ENCODE assay signal across 20 cellular contexts in genomic region chr1:83515566-83516169, GRCh38.
DNase-seq lines count a peak whose midpoint lies in the region; ATAC-seq, FAIRE-seq and TF ChIP-seq lines count a peak whose summit lies in the region.
"Had no signal": no experiment of that assay in that cellular context is flagged by ENCODE, and none has a peak within 500 bp of the region (broad histone marks: within the 10 kb centered on the region; RNA-seq: fewer than 3 reads in every experiment).

No MANE protein-coding gene starts in this region.

- no peak for ATAC-seq in stimulated activated naive CD8-positive, alpha-beta T cell treated with anti-CD3 and anti-CD28 coated beads, Interleukin-15, Interleukin-2, amounts not matched to agents 100 U/mL and 50 U/mL, for 24 hours
- ATAC-seq in stimulated activated naive CD8-positive, alpha-beta T cell treated with anti-CD3 and anti-CD28 coated beads, Interleukin-15, amount 100 ng/mL, for 72 hours = peak; percentile 85
- ATAC-seq: naive thymus-derived CD4-positive, alpha-beta T cell had no signal

- peaks cover 15% of the 10 kb centered on the region for H3K4me1 Mint-ChIP-seq in stimulated activated naive CD8-positive, alpha-beta T cell treated with anti-CD3 and anti-CD28 coated beads, Interleukin-15, Interleukin-2, amounts not matched to agents 100 ng/mL and 50 ng/mL, for 24 hours (ENCODE audit: low read depth)
- H3K4me1 Mint-ChIP-seq in T-helper 1 cell treated with Interleukin-12 subunit alpha and Interleukin-12 subunit beta and Interleukin-4 antibody, amounts not matched to agents 30 μg/mL and 1 μg/mL, for 36 hours (ENCODE audit: low read depth) = peaks cover 29% of the 10 kb centered on the region
- H3K4me1 Mint-ChIP-seq in stimulated activated naive CD8-positive, alpha-beta T cell treated with anti-CD3 and anti-CD28 coated beads, Interleukin-15, amount 100 ng/mL, for 72 hours = peaks cover 43% of the 10 kb centered on the region
- H3K4me1 Mint-ChIP-seq: B cell had no signal

- peak overlapping the region; percentile 56 for H3K27ac Mint-ChIP-seq in stimulated activated naive CD8-positive, alpha-beta T cell treated with anti-CD3 and anti-CD28 coated beads, Interleukin-15, Interleukin-2, amounts not matched to agents 100 ng/mL and 50 ng/mL, for 24 hours
- peak overlapping the region; percentile 83 for H3K27ac Mint-ChIP-seq in T-helper 1 cell treated with Interleukin-12 subunit alpha and Interleukin-12 subunit beta and Interleukin-4 antibody, amounts not matched to agents 30 μg/mL and 1 μg/mL, for 36 hours
- peak overlapping the region; percentile 15 to 90 for H3K27ac Mint-ChIP-seq in stimulated activated naive CD8-positive, alpha-beta T cell treated with anti-CD3 and anti-CD28 coated beads, Interleukin-15, amount 100 ng/mL, for 72 hours
- H3K27ac Mint-ChIP-seq: B cell had no signal

- TF ChIP-seq POLR2A in GM12892 (IDR thresholded peaks at IDR 0.05; ENCODE audit: low read depth, low read length) = no peak

- peak; percentile 8 for FAIRE-seq in endometrium (lab: Jason Lieb, UNC)
- FAIRE-seq in GM12892 (lab: Jason Lieb, UNC) = no peak
- FAIRE-seq: frontal cortex had no signal

- no peaks in the 10 kb centered on the region for H3K36me3 Mint-ChIP-seq in stimulated activated naive CD8-positive, alpha-beta T cell treated with anti-CD3 and anti-CD28 coated beads, Interleukin-15, Interleukin-2, amounts not matched to agents 100 ng/mL and 50 ng/mL, for 24 hours (ENCODE audit: low read depth)
- H3K36me3 Mint-ChIP-seq in T-helper 1 cell treated with Interleukin-12 subunit alpha and Interleukin-12 subunit beta and Interleukin-4 antibody, amounts not matched to agents 30 μg/mL and 1 μg/mL, for 36 hours (ENCODE audit: low read depth) = peaks cover 30% of the 10 kb centered on the region

- DNase-seq in stimulated activated naive CD8-positive, alpha-beta T cell treated with anti-CD3 and anti-CD28 coated beads, Interleukin-15, Interleukin-2, amounts not matched to agents 100 U/mL and 50 U/mL, for 24 hours = no peak
- DNase-seq in stimulated activated naive CD8-positive, alpha-beta T cell treated with anti-CD3 and anti-CD28 coated beads, Interleukin-15, amount 100 ng/mL, for 72 hours = peak in 1 of 2 donors; percentile 12
- DNase-seq in NCI-H748 (lab: John Stamatoyannopoulos, UW; ENCODE audit: unreplicated experiment) (no peak), amygdala (lab: John Stamatoyannopoulos, UW) (no peak), GM12892 (ENCODE audit: insufficient read length) (no peak)
- DNase-seq: activated CD8-positive, alpha-beta memory T cell treated with anti-CD3 and anti-CD28 coated beads, Interleukin-2, amount 50 U/mL, for 48 hours; Caco-2; dermis blood vessel endothelial cell; H7; kidney glomerular epithelial cell; naive thymus-derived CD4-positive, alpha-beta T cell; NCI-H1436; NCI-H526; Right ventricle myocardium superior; WERI-Rb-1 had no signal

- H3K27me3 Mint-ChIP-seq in stimulated activated naive CD8-positive, alpha-beta T cell treated with anti-CD3 and anti-CD28 coated beads, Interleukin-15, Interleukin-2, amounts not matched to agents 100 ng/mL and 50 ng/mL, for 24 hours = no peaks in the 10 kb centered on the region
- H3K27me3 Mint-ChIP-seq in T-helper 1 cell treated with Interleukin-12 subunit alpha and Interleukin-12 subunit beta and Interleukin-4 antibody, amounts not matched to agents 30 μg/mL and 1 μg/mL, for 36 hours (ENCODE audit: low read depth) = no peaks in the 10 kb centered on the region
- H3K27me3 Mint-ChIP-seq in stimulated activated naive CD8-positive, alpha-beta T cell treated with anti-CD3 and anti-CD28 coated beads, Interleukin-15, amount 100 ng/mL, for 72 hours = no peaks in the 10 kb centered on the region
- H3K27me3 Mint-ChIP-seq: B cell; naive thymus-derived CD4-positive, alpha-beta T cell had no signal

- no peak overlapping the region for H3K4me3 Mint-ChIP-seq in stimulated activated naive CD8-positive, alpha-beta T cell treated with anti-CD3 and anti-CD28 coated beads, Interleukin-15, Interleukin-2, amounts not matched to agents 100 ng/mL and 50 ng/mL, for 24 hours
- peak overlapping the region; percentile 28 for H3K4me3 Mint-ChIP-seq in T-helper 1 cell treated with Interleukin-12 subunit alpha and Interleukin-12 subunit beta and Interleukin-4 antibody, amounts not matched to agents 30 μg/mL and 1 μg/mL, for 36 hours
- H3K4me3 Mint-ChIP-seq in stimulated activated naive CD8-positive, alpha-beta T cell treated with anti-CD3 and anti-CD28 coated beads, Interleukin-15, amount 100 ng/mL, for 72 hours = peak overlapping the region; percentile 21 to 48
- H3K4me3 Mint-ChIP-seq: B cell; naive thymus-derived CD4-positive, alpha-beta T cell had no signal

- peaks cover 7% of the 10 kb centered on the region for H3K9me3 Mint-ChIP-seq in stimulated activated naive CD8-positive, alpha-beta T cell treated with anti-CD3 and anti-CD28 coated beads, Interleukin-15, Interleukin-2, amounts not matched to agents 100 ng/mL and 50 ng/mL, for 24 hours
- H3K9me3 Mint-ChIP-seq in T-helper 1 cell treated with Interleukin-12 subunit alpha and Interleukin-12 subunit beta and Interleukin-4 antibody, amounts not matched to agents 30 μg/mL and 1 μg/mL, for 36 hours = peaks cover 19% of the 10 kb centered on the region
- H3K9me3 Mint-ChIP-seq in stimulated activated naive CD8-positive, alpha-beta T cell treated with anti-CD3 and anti-CD28 coated beads, Interleukin-15, amount 100 ng/mL, for 72 hours = no peaks in the 10 kb centered on the region
